ENCODE assay signal across 8 cellular contexts in genomic region chr4:139530833-139531427, GRCh38. TPM values are rescaled to one million over a fixed set of nuclear protein-coding genes. Genes with fewer than 3 reads are reported as not detected.
DNase-seq lines count a peak whose midpoint lies in the region; ATAC-seq, FAIRE-seq and TF ChIP-seq lines count a peak whose summit lies in the region.

No MANE protein-coding gene starts in this region.

- no peak overlapping the region for H3K4me3 Mint-ChIP-seq in CD14-positive monocyte
- no peak overlapping the region for H3K4me3 Mint-ChIP-seq in neural progenitor cell

- H3K9me3 ChIP-seq in esophagus squamous epithelium (no peaks in the 10 kb centered on the region), neural progenitor cell (ENCODE audit: low read depth) (no peaks in the 10 kb centered on the region)

- H3K36me3 Mint-ChIP-seq in CD14-positive monocyte, result peaks cover 49 to 70% of the 10 kb centered on the region in 2 donors
- H3K36me3 Mint-ChIP-seq in neural progenitor cell, result no peaks in the 10 kb centered on the region

- H3K4me2 ChIP-seq in neural progenitor cell, result no peak overlapping the region

- intact Hi-C loops in CD14-positive monocyte (cut with micrococcal nuclease), result no loop called here
- intact Hi-C loops in esophagus squamous epithelium (cut with DNase I), result no loop called here

- no peak for FAIRE-seq in urothelium cell line (lab: Jason Lieb, UNC)

- TF ChIP-seq POLR2A in esophagus squamous epithelium (IDR thresholded peaks at IDR 0.05), result no peak

- H4K20me1 ChIP-seq in neural progenitor cell (ENCODE audit: low read depth), result no peaks in the 10 kb centered on the region

- H3K4me1 ChIP-seq in esophagus squamous epithelium (peaks cover 0 to 11% (median 5%) of the 10 kb centered on the region in 3 donors), neural progenitor cell (no peaks in the 10 kb centered on the region)

- H3K4me1 Mint-ChIP-seq in CD14-positive monocyte (peaks cover 21% of the 10 kb centered on the region), neural progenitor cell (peaks cover 9% of the 10 kb centered on the region)

- H3K36me3 ChIP-seq in esophagus squamous epithelium, result peaks cover 6 to 66% (median 7%) of the 10 kb centered on the region in 3 donors
- H3K36me3 ChIP-seq in neural progenitor cell, result no peaks in the 10 kb centered on the region

- H3K27ac Mint-ChIP-seq in CD14-positive monocyte, result peak overlapping the region in 2 of 7 donors; percentile 58 to 74
- H3K27ac Mint-ChIP-seq in neural progenitor cell, result peak overlapping the region; percentile 58

- ATAC-seq in GM19455 (IDR thresholded peaks at IDR 0.05; ENCODE audit: unreplicated experiment), result peak; percentile 60
- no peak for ATAC-seq in GM21447 (IDR thresholded peaks at IDR 0.05; ENCODE audit: unreplicated experiment)

- H3K79me2 ChIP-seq in neural progenitor cell (ENCODE audit: low read depth), result no peaks in the 10 kb centered on the region

- H2AFZ ChIP-seq in neural progenitor cell (replicated peaks), result no peak overlapping the region

- no peaks in the 10 kb centered on the region for H3K27me3 ChIP-seq in esophagus squamous epithelium
- no peaks in the 10 kb centered on the region for H3K27me3 ChIP-seq in neural progenitor cell

- H3K4me3 ChIP-seq in esophagus squamous epithelium (no peak overlapping the region), neural progenitor cell (no peak overlapping the region)

- TF ChIP-seq CTCF in CD14-positive monocyte (IDR thresholded peaks at IDR 0.05), result peak; percentile 80
- TF ChIP-seq CTCF in esophagus squamous epithelium (IDR thresholded peaks at IDR 0.05), result peak in 5 of 6 experiments; percentile 39 to 62 (median 45)
- peak; percentile 75 for TF ChIP-seq CTCF in neural progenitor cell (IDR thresholded peaks at IDR 0.05)

- H3K9me3 Mint-ChIP-seq in CD14-positive monocyte (no peaks in the 10 kb centered on the region), neural progenitor cell (no peaks in the 10 kb centered on the region)

- no peaks in the 10 kb centered on the region for H3F3A ChIP-seq in neural progenitor cell (ENCODE audit: low read depth)

- DNase-seq in CD14-positive monocyte (ENCODE audit: low spot score) (no peak), NCI-H526 (lab: John Stamatoyannopoulos, UW) (peak; percentile 44 to 76), esophagus squamous epithelium (lab: John Stamatoyannopoulos, UW) (no peak), neural progenitor cell (ENCODE audit: low spot score) (peak; percentile 71), urothelium cell line (ENCODE audit: low spot score) (peak; percentile 63)
- DNase-seq in activated CD8-positive, alpha-beta memory T cell treated with anti-CD3 and anti-CD28 coated beads, Interleukin-2, amount 50 U/mL, for 48 hours, result peak; percentile 66

- peaks cover 0 to 2% (median 0%) of the 10 kb centered on the region in 3 donors for H3K27me3 Mint-ChIP-seq in CD14-positive monocyte (ENCODE audit: low read depth in 3 of 3)
- peaks cover 2% of the 10 kb centered on the region for H3K27me3 Mint-ChIP-seq in neural progenitor cell (ENCODE audit: insufficient read depth, low read depth)

- no peak overlapping the region for H3K9ac ChIP-seq in neural progenitor cell

- WGBS in esophagus squamous epithelium, 2 donors, result 54 to 60% methylated on average over 6 of the region's 6 CpGs

- H3K27ac ChIP-seq in esophagus squamous epithelium, result no peak overlapping the region
- H3K27ac ChIP-seq in neural progenitor cell, result no peak overlapping the region

RNA-seq across cellular contexts. Expression of gene SETD7, which starts 25.1 kb away (rescaled TPM):
- polyA plus RNA-seq in CD14-positive monocyte, result 10 to 100 TPM; 15.4 to 16.8 TPM
- 10 to 100 TPM; 23.4 to 50.7 (median 39.6) TPM for total RNA-seq in esophagus squamous epithelium
- 4.9 and 8.2 TPM in 2 replicates for total RNA-seq in neural progenitor cell (ENCODE audit: low replicate concordance)

Comparison
In these comparisons a context has a peak if more than half of its experiments do, and no peak if none do; other contexts are left out.
1. DNase-seq: peak in NCI-H526 (2 of 2), activated CD8-positive, alpha-beta memory T cell treated with anti-CD3 and anti-CD28 coated beads, Interleukin-2, amount 50 U/mL, for 48 hours (single experiment), neural progenitor cell (single experiment) and urothelium cell line (single experiment); none in CD14-positive monocyte (single experiment) and esophagus squamous epithelium (single experiment).
2. Peak in every context shown above with its lines, with median percentiles within 50 percentile points of each other: CTCF ChIP-seq.